23 cellular contexts compared by ENCODE assay signal in the genomic region with DNA sequence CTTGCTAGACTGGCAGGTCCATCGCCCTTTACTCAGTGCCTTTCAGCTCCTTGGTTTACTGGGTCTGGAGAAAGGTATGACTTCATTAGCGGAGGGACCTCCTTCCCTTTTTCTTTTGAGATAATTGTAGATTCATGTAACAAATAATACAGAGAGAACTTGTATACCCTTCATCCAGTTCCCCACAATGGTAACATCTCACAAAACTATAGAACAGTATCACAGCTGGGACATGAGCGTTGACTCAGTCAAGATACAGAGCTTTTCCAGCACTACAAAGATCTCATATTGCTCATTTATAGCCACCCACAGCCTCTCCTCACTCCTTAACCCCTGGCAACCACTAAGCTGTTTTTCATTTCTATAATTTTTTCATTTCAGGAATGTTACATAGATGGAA.
"Had no signal": no experiment of that assay in that cellular context is flagged by ENCODE, and none has a peak within 500 bp of the region (broad histone marks: within the 10 kb centered on the region; RNA-seq: fewer than 3 reads in every experiment).

No MANE protein-coding gene starts in this region.

- H3K9me3 ChIP-seq: MG63, SJSA1 had no signal

- H3K27me3 ChIP-seq: MG63, SJSA1 had no signal

- H3K27ac ChIP-seq: HL-60, SJSA1, SK-N-MC had no signal

- DNase-seq: Karpas-422, KBM-7, MG63, NCI-H1092, NCI-H1105 treated with DMSO at 0.1 percent for 48 hours, NCI-H1417 treated with DMSO at 0.1 percent for 48 hours, NCI-H146, NCI-H1694 treated with DMSO at 0.1 percent for 48 hours, NCI-H2029, NCI-H2081 treated with DMSO at 0.1 percent for 48 hours, NCI-H2171, NCI-H226, NCI-H446, NCI-H510A, NCI-H524 treated with DMSO at 0.1 percent for 48 hours, NCI-H69, NCI-H774, Right ventricle myocardium superior, RPMI8226, SIG-M5 had no signal

- H3K4me1 ChIP-seq: SJSA1 had no signal

- H3K4me3 ChIP-seq: MG63, SJSA1, SK-N-MC had no signal
